In the genomic region with DNA sequence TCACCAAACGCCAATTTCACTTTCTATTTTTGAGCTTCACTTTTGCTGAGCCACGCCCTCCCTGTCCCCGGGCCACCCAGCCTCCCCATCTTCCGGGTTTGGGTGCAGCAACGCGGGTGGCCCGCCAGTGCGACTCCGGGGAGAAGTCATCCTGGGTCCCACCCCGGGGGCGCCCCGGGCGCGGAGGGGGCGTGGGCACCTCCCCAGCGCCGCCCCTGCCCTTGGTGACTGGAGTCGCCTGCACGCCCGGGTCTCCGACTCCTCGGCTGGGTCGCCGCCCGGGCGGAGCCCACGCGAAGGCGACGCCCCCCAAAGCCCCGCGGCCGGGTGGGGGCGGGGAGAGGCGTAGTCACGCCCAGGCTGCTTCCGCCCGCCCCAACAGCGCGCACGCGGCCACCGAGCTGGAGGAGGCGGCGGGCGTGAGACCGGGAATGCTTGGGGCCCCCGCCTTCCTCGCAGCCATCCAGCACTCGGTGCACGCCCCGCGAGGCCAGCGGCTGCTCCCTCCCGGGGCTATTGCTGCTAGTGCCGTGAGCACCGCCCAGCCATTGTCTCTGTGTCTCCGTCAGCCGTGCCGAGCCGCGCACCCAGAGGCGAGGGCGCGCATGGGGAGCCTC, we compare ENCODE assay signal across 10 cellular contexts.
A peak's percentile ranks its signal among the peaks of the same experiment; 100 is the strongest.
DNase-seq lines count a peak whose midpoint lies in the region; ATAC-seq, FAIRE-seq and TF ChIP-seq lines count a peak whose summit lies in the region.
"Had no signal": no experiment of that assay in that cellular context is flagged by ENCODE, and none has a peak within 500 bp of the region (broad histone marks: within the 10 kb centered on the region; RNA-seq: fewer than 3 reads in every experiment).

No MANE protein-coding gene starts in this region.

- FAIRE-seq in kidney (lab: Jason Lieb, UNC), result no peak

- intact Hi-C loops in kidney (cut with DNase I), result no loop called here

- H3K36me3 Mint-ChIP-seq in activated T-helper 17 cell treated with anti-CD3 and anti-CD28 coated beads, Interleukin-2, amount 50 U/mL, for 72 hours (ENCODE audit: low read depth), result peaks cover 41% of the 10 kb centered on the region

- DNase-seq in LNCaP clone FGC (ENCODE audit: low read depth) (no peak), kidney (no peak), NCI-H82 (lab: John Stamatoyannopoulos, UW) (no peak), SW480 (ENCODE audit: low spot score) (no peak)
- DNase-seq in stimulated activated naive CD8-positive, alpha-beta T cell treated with anti-CD3 and anti-CD28 coated beads, Interleukin-15, amount 100 ng/mL, for 72 hours, result peak; percentile 89 to 97

- TF ChIP-seq CTCF in LNCaP clone FGC (IDR thresholded peaks at IDR 0.05; ENCODE audit: control insufficient read depth, extremely low read depth, insufficient read depth), result no peak
- no peak for TF ChIP-seq CTCF in kidney (IDR thresholded peaks at IDR 0.05; ENCODE audit: borderline replicate concordance, extremely low read depth, insufficient read depth)

- H3K9me3 Mint-ChIP-seq in activated T-helper 17 cell treated with anti-CD3 and anti-CD28 coated beads, Interleukin-2, amount 50 U/mL, for 72 hours, result no peaks in the 10 kb centered on the region
- H3K9me3 Mint-ChIP-seq in stimulated activated naive CD8-positive, alpha-beta T cell treated with anti-CD3 and anti-CD28 coated beads, Interleukin-15, amount 100 ng/mL, for 72 hours, result no peaks in the 10 kb centered on the region

- H3K4me3 ChIP-seq in LNCaP clone FGC (ENCODE audit: low read depth, low read length), result peak overlapping the region; percentile 63
- H3K4me3 ChIP-seq in kidney (ENCODE audit: low read length in 2 of 2), result peak overlapping the region; percentile 60
- H3K4me3 ChIP-seq: lung had no signal

- H3K4me1 ChIP-seq in kidney (ENCODE audit: control insufficient read depth in 1 of 2, insufficient read depth in 1 of 2, low read depth in 1 of 2, low read length in 2 of 2), result no peaks in the 10 kb centered on the region

- H3K27ac ChIP-seq in kidney (ENCODE audit: low read depth in 2 of 2, low read length in 2 of 2), result peak overlapping the region; percentile 22 to 75

- H3K27me3 Mint-ChIP-seq in activated T-helper 17 cell treated with anti-CD3 and anti-CD28 coated beads, Interleukin-2, amount 50 U/mL, for 72 hours, result no peaks in the 10 kb centered on the region
- H3K27me3 Mint-ChIP-seq in stimulated activated naive CD8-positive, alpha-beta T cell treated with anti-CD3 and anti-CD28 coated beads, Interleukin-15, amount 100 ng/mL, for 72 hours, result no peaks in the 10 kb centered on the region

- H3K9me3 ChIP-seq in kidney (ENCODE audit: control insufficient read depth in 1 of 2, low read length in 2 of 2), result no peaks in the 10 kb centered on the region
- H3K9me3 ChIP-seq: Peyer's patch had no signal

- no peaks in the 10 kb centered on the region for H3K4me1 Mint-ChIP-seq in activated T-helper 17 cell treated with anti-CD3 and anti-CD28 coated beads, Interleukin-2, amount 50 U/mL, for 72 hours
- peaks cover 21% of the 10 kb centered on the region for H3K4me1 Mint-ChIP-seq in stimulated activated naive CD8-positive, alpha-beta T cell treated with anti-CD3 and anti-CD28 coated beads, Interleukin-15, amount 100 ng/mL, for 72 hours

- H3K9ac ChIP-seq in kidney (ENCODE audit: low read length in 2 of 2), result peak overlapping the region in 1 of 2 donors; percentile 73

- H3K36me3 ChIP-seq in kidney (ENCODE audit: control insufficient read depth in 1 of 2, insufficient read depth in 2 of 2, low read length in 2 of 2), result no peaks in the 10 kb centered on the region
- H3K36me3 ChIP-seq: Peyer's patch had no signal

- peak overlapping the region; percentile 87 for H3K4me3 Mint-ChIP-seq in activated T-helper 17 cell treated with anti-CD3 and anti-CD28 coated beads, Interleukin-2, amount 50 U/mL, for 72 hours
- H3K4me3 Mint-ChIP-seq in stimulated activated naive CD8-positive, alpha-beta T cell treated with anti-CD3 and anti-CD28 coated beads, Interleukin-15, amount 100 ng/mL, for 72 hours, result peak overlapping the region; percentile 91 to 98

- ATAC-seq in GM19455 (IDR thresholded peaks at IDR 0.05; ENCODE audit: unreplicated experiment) (peak; percentile 75), GM19395 (IDR thresholded peaks at IDR 0.05; ENCODE audit: unreplicated experiment) (no peak)
- peak; percentile 82 for ATAC-seq in activated T-helper 17 cell treated with anti-CD3 and anti-CD28 coated beads, Interleukin-2, amount 50 U/mL, for 72 hours (replicated peaks)
- peak; percentile 92 for ATAC-seq in stimulated activated naive CD8-positive, alpha-beta T cell treated with anti-CD3 and anti-CD28 coated beads, Interleukin-15, amount 100 ng/mL, for 72 hours

- H3K27ac Mint-ChIP-seq in activated T-helper 17 cell treated with anti-CD3 and anti-CD28 coated beads, Interleukin-2, amount 50 U/mL, for 72 hours, result peak overlapping the region; percentile 89
- H3K27ac Mint-ChIP-seq in stimulated activated naive CD8-positive, alpha-beta T cell treated with anti-CD3 and anti-CD28 coated beads, Interleukin-15, amount 100 ng/mL, for 72 hours, result peak overlapping the region; percentile 97 to 99

Comparison
In these comparisons a context has a peak if more than half of its experiments do, and no peak if none do; other contexts are left out.
1. DNase-seq: peak in stimulated activated naive CD8-positive, alpha-beta T cell treated with anti-CD3 and anti-CD28 coated beads, Interleukin-15, amount 100 ng/mL, for 72 hours (2 of 2); none in LNCaP clone FGC (single experiment), kidney (single experiment), NCI-H82 (single experiment) and SW480 (single experiment).